Comparison of ENCODE assay signal across 9 cellular contexts in the genomic region with DNA sequence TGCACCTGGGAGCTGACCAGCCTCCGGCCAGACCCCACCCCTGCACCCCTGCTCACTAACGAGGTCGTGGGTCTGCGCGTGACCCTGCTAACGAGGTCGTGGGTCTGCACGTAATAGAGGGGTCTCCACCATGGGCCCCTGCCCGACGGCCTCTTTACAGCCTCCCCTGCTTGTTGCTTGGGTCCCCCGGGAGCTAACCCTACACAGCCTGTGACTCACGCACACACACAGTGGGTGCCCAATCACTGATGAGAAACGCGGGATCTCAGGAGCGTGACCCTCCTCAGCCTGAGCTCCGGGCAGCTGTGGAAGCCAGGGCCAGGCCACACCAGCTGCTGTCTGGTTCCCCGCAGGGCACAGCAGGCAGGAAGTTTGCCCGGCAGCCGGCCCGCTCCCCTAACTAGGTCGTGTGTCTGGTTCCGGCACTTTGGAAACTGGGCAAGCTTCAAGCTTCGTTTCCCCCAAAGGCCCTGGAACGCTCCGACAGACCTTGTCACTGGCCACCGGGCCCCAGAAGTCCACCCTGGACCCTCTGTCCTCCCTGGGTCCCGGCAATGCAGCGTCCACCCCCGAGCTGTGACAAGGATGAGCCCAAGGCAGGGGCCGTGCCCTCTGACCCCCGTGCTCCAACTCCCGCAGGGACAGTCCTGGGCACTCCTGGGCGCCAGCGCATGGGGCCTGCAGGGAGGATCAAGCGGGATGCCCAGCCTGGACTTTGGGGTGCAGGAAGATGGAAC. TPM values are rescaled to one million over a fixed set of nuclear protein-coding genes. Genes with fewer than 3 reads are reported as not detected.
DNase-seq lines count a peak whose midpoint lies in the region; ATAC-seq lines count a peak whose summit lies in the region.
"Had no signal": no experiment of that assay in that cellular context is flagged by ENCODE, and none has a peak within 500 bp of the region (broad histone marks: within the 10 kb centered on the region; RNA-seq: fewer than 3 reads in every experiment).

No MANE protein-coding gene starts in this region.

- DNase-seq in NCI-H1092 (lab: John Stamatoyannopoulos, UW) (peak; percentile 28), NCI-H1092 treated with DMSO at 0.1 percent for 48 hours (lab: John Stamatoyannopoulos, UW) (no peak), NCI-H2196 treated with DMSO at 0.1 percent for 48 hours (lab: John Stamatoyannopoulos, UW; ENCODE audit: unreplicated experiment) (peak; percentile 16), dermis blood vessel endothelial cell (peak; percentile 45), retina (peak; percentile 63), NCI-H128 (lab: John Stamatoyannopoulos, UW; ENCODE audit: unreplicated experiment) (no peak), NCI-H1694 (lab: John Stamatoyannopoulos, UW) (no peak)
- DNase-seq: activated T-cell treated with anti-CD3 and anti-CD28 coated beads, Interleukin-2, amount 50 U/mL, for 24 hours had no signal

- no peak for ATAC-seq in GM21526 (IDR thresholded peaks at IDR 0.05; ENCODE audit: low FRiP score, unreplicated experiment)

RNA-seq across cellular contexts. Expression of gene PTK6, which starts 0.8 kb away (rescaled TPM):
- under 0.01 and 0.05 TPM in 2 replicates for total RNA-seq in dermis blood vessel endothelial cell

RNA-seq across cellular contexts. Expression of gene SRMS, which starts 11.1 kb away (rescaled TPM):
- not detected in 2 replicates for total RNA-seq in dermis blood vessel endothelial cell

RNA-seq across cellular contexts. Expression of gene PPDPF, which starts 15.8 kb away (rescaled TPM):
- 19.9 and 37.3 TPM in 2 replicates for total RNA-seq in dermis blood vessel endothelial cell

RNA-seq across cellular contexts. Expression of gene FNDC11, which starts 17.6 kb away (rescaled TPM):
- 1.2 and 2.4 TPM in 2 replicates for total RNA-seq in dermis blood vessel endothelial cell

RNA-seq across cellular contexts. Expression of gene EEF1A2, which starts 37.5 kb away (rescaled TPM):
- total RNA-seq in dermis blood vessel endothelial cell: 5.0 and 5.3 TPM in 2 replicates

Comparison
In these comparisons a context has a peak if more than half of its experiments do, and no peak if none do; other contexts are left out.
1. DNase-seq: peak in NCI-H1092 (single experiment), NCI-H2196 treated with DMSO at 0.1 percent for 48 hours (single experiment), dermis blood vessel endothelial cell (single experiment) and retina (single experiment); none in NCI-H1092 treated with DMSO at 0.1 percent for 48 hours (single experiment), NCI-H128 (single experiment) and NCI-H1694 (single experiment).